Comparison of ENCODE assay signal across 8 cellular contexts in genomic region chr7:923108-924041, GRCh38. TPM values are rescaled to one million over a fixed set of nuclear protein-coding genes. Genes with fewer than 3 reads are reported as not detected.
DNase-seq lines count a peak whose midpoint lies in the region; ATAC-seq, FAIRE-seq and TF ChIP-seq lines count a peak whose summit lies in the region.

No MANE protein-coding gene starts in this region.

- H3K4me2 ChIP-seq in BLaER1: peak overlapping the region; percentile 100

- H3K9me3 Mint-ChIP-seq in T-cell: no peaks in the 10 kb centered on the region

- no peaks in the 10 kb centered on the region for H3K27me3 Mint-ChIP-seq in T-cell

- H3K27ac ChIP-seq in BLaER1: peak overlapping the region; percentile 94
- peak overlapping the region; percentile 12 to 36 for H3K27ac ChIP-seq in liver (ENCODE audit: low read depth in 1 of 2, low read length in 2 of 2)

- peak overlapping the region; percentile 91 to 94 for H3K27ac Mint-ChIP-seq in T-cell

- H3K4me1 Mint-ChIP-seq in T-cell: peaks cover 21 to 43% (median 32%) of the 10 kb centered on the region in 3 donors

- no peaks in the 10 kb centered on the region for H4K20me1 ChIP-seq in BLaER1

- H3K9ac ChIP-seq in BLaER1 (peak overlapping the region; percentile 81), liver (ENCODE audit: low read depth in 1 of 2, low read length in 2 of 2) (peak overlapping the region in 1 of 2 donors; percentile 7)

- H3K4me1 ChIP-seq in BLaER1: peaks cover 86% of the 10 kb centered on the region
- H3K4me1 ChIP-seq in liver (ENCODE audit: control insufficient read depth in 4 of 4, insufficient read depth in 4 of 4, low read length in 3 of 4): peaks cover 0 to 6% (median 2%) of the 10 kb centered on the region in 4 donors

- no peaks in the 10 kb centered on the region for H3K36me3 Mint-ChIP-seq in T-cell

- TF ChIP-seq CTCF in liver (IDR thresholded peaks at IDR 0.05; ENCODE audit: low read depth, low read length, missing input control): no peak

- no peaks in the 10 kb centered on the region for H3K9me3 ChIP-seq in BLaER1
- no peaks in the 10 kb centered on the region for H3K9me3 ChIP-seq in liver (ENCODE audit: control insufficient read depth in 4 of 4, low read length in 3 of 4)

- H3K27me3 ChIP-seq in BLaER1 (no peaks in the 10 kb centered on the region), liver (ENCODE audit: control insufficient read depth in 4 of 4, insufficient read depth in 4 of 4, low read length in 3 of 4) (no peaks in the 10 kb centered on the region)

- DNase-seq in GM19239 (ENCODE audit: insufficient read length, low spot score) (peak; percentile 98), T-cell (peak; percentile 85 to 95 (median 92)), DMS 273 treated with DMSO at 0.1 percent for 48 hours (lab: John Stamatoyannopoulos, UW) (no peak)
- peak; percentile 91 for DNase-seq in activated naive CD8-positive, alpha-beta T cell treated with anti-CD3 and anti-CD28 coated beads, Interleukin-2, amount 50 U/mL, for 16 hours (ENCODE audit: low read depth, low spot score)
- DNase-seq in stimulated activated CD8-positive, alpha-beta memory T cell treated with anti-CD3 and anti-CD28 coated beads, Interleukin-15, amount 100 ng/mL, for 4 hours (ENCODE audit: low read depth in 2 of 2): peak; percentile 87 to 92

- peak overlapping the region; percentile 75 to 89 (median 84) for H3K4me3 Mint-ChIP-seq in T-cell

- CTCF ChIA-PET in T-cell (lab: Charles Lee): interaction anchor here (0.6 to 1.4 kb wide), 4 partner anchors 13 to 111 kb away, joined by 3 to 5 read pairs (median 4); no protein-coding TSS in a partner anchor

- ATAC-seq in HG03432 (IDR thresholded peaks at IDR 0.05; ENCODE audit: unreplicated experiment) (peak; percentile 72), T-cell (replicated peaks in 1 of 4) (peak; percentile 89 to 95 (median 92))

- POLR2A ChIA-PET in T-cell (lab: Charles Lee): interaction anchor here (0.7 to 1.1 kb wide), 3 partner anchors 13 to 215 kb away, joined by 3 read pairs; partner anchors contain the start of gene COX19 (in 1 of the 2)

- FAIRE-seq in GM19239 (lab: Jason Lieb, UNC): peak; percentile 100

- H3K4me3 ChIP-seq in BLaER1: peak overlapping the region; percentile 64
- no peak overlapping the region for H3K4me3 ChIP-seq in liver (ENCODE audit: low read depth in 1 of 3, low read length in 3 of 3)

- peak in 1 of 2 donors; percentile 8 for TF ChIP-seq RAD21 in liver (IDR thresholded peaks at IDR 0.05)

- H3K36me3 ChIP-seq in BLaER1 (peaks cover 3% of the 10 kb centered on the region), liver (ENCODE audit: control insufficient read depth in 4 of 4, insufficient read depth in 3 of 4, low read depth in 1 of 4, low read length in 3 of 4) (peaks cover 0 to 3% (median 0%) of the 10 kb centered on the region in 4 donors)

- 54% methylated on average over 40 of the region's 40 CpGs for WGBS in liver

TF ChIP-seq in liver, 16 proteins besides CTCF, POLR2A, EP300 and RAD21:
- no peak for TF ChIP-seq FOXA2 (IDR thresholded peaks at IDR 0.05)
- no peak for TF ChIP-seq GABPA (IDR thresholded peaks at IDR 0.05 in 1 of 2, conservative IDR thresholded peaks at IDR 0.05 in 1 of 2)
- no peak for TF ChIP-seq HNF4G (IDR thresholded peaks at IDR 0.05)
- TF ChIP-seq TAF1 (conservative IDR thresholded peaks at IDR 0.05): no peak
- TF ChIP-seq NR2F2 (IDR thresholded peaks at IDR 0.05): no peak
- no peak for TF ChIP-seq ZBTB33 (IDR thresholded peaks at IDR 0.05)
- no peak for TF ChIP-seq YY1 (IDR thresholded peaks at IDR 0.05)
- no peak for TF ChIP-seq JUND (IDR thresholded peaks at IDR 0.05)
- TF ChIP-seq RXRA (IDR thresholded peaks at IDR 0.05): no peak
- no peak for TF ChIP-seq MAX (IDR thresholded peaks at IDR 0.05)
- no peak for TF ChIP-seq ATF3 (IDR thresholded peaks at IDR 0.05)
- no peak for TF ChIP-seq EGR1 (IDR thresholded peaks at IDR 0.05; ENCODE audit: low read depth in 2 of 2)
- TF ChIP-seq REST (IDR thresholded peaks at IDR 0.05): no peak
- TF ChIP-seq FOXA1 (IDR thresholded peaks at IDR 0.05): no peak
- no peak for TF ChIP-seq SP1 (IDR thresholded peaks at IDR 0.05)
- no peak for TF ChIP-seq HNF4A (conservative IDR thresholded peaks at IDR 0.05)

RNA-seq across cellular contexts. Expression of gene ADAP1, which starts 31.1 kb away (rescaled TPM):
- total RNA-seq in T-cell (10 to 100 TPM; 10.6 to 26.9 (median 23.5) TPM), liver (1 to 10 TPM; 3.2 to 3.7 TPM)
- 1 to 10 TPM in 1 of 2 donors, under 1 TPM in 1; 0.46 to 2.2 TPM for polyA plus RNA-seq in liver

RNA-seq across cellular contexts. Expression of gene GET4, which starts 47.0 kb away (rescaled TPM):
- total RNA-seq in T-cell: 10 to 100 TPM; 52.2 to 76.4 (median 54.7) TPM
- 10 to 100 TPM; 19.5 to 30.3 TPM for total RNA-seq in liver
- polyA plus RNA-seq in liver: 10 to 100 TPM; 24.3 to 34.7 TPM

RNA-seq across cellular contexts. Expression of gene COX19, which starts 52.0 kb away (rescaled TPM):
- total RNA-seq in T-cell: 10 to 100 TPM; 38.0 to 50.9 (median 43.7) TPM
- 1 to 10 TPM; 5.2 to 9.8 TPM for total RNA-seq in liver
- 1 to 10 TPM; 2.2 to 4.5 TPM for polyA plus RNA-seq in liver

RNA-seq across cellular contexts. Expression of gene CYP2W1, which starts 59.6 kb away (rescaled TPM):
- total RNA-seq in T-cell: under 1 TPM in 1 of 5 donors, not detected in 4; 0.19 TPM
- under 1 TPM in 1 of 2 donors, not detected in 1; 0.28 TPM for total RNA-seq in liver
- not detected for polyA plus RNA-seq in liver
